ENCODE assay signal across 18 cellular contexts in the genomic region with DNA sequence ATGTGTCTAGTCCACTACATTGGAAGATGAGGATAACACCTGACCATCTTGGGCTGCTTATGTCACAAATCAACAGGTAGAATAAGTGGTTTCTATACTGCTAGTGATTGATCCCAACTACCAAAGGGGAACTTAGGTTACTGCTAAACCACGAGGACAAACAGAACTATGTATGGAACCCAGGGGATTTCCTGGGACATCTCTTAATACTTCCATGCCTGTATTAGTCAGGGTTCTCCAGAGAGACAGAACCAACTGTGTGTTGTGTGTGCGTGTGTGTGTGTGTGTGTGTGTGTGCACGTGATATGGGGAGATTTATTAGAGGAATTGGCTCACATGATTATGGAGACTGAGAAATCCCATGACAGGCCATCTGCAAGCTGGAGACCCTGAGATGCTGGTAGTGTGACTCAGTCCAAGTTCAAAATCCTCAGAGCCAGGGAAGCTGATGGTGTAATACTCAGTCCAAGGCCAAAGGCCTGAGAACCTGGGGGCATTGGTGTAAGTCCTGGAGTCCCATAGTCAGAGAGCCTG. TPM values are rescaled to one million over a fixed set of nuclear protein-coding genes. Genes with fewer than 3 reads are reported as not detected.
DNase-seq lines count a peak whose midpoint lies in the region; ATAC-seq, FAIRE-seq and TF ChIP-seq lines count a peak whose summit lies in the region.
"Had no signal": no experiment of that assay in that cellular context is flagged by ENCODE, and none has a peak within 500 bp of the region (broad histone marks: within the 10 kb centered on the region; RNA-seq: fewer than 3 reads in every experiment).

No MANE protein-coding gene starts in this region.

- H3K9me3 Mint-ChIP-seq in activated CD4-positive, alpha-beta memory T cell treated with anti-CD3 and anti-CD28 coated beads for 36 hours, result no peaks in the 10 kb centered on the region
- H3K9me3 Mint-ChIP-seq: activated naive CD8-positive, alpha-beta T cell treated with anti-CD3 and anti-CD28 coated beads, Interleukin-2, amount 10 ng/mL, durations not matched to agents 7 days and 5 days had no signal

- no peaks in the 10 kb centered on the region for H3K9me3 ChIP-seq in sigmoid colon
- H3K9me3 ChIP-seq: esophagus squamous epithelium, Peyer's patch, testis had no signal

- WGBS in sigmoid colon, 2 donors, result 52 to 74% methylated on average over 3 of the region's 3 CpGs

- POLR2A ChIA-PET in activated CD4-positive, alpha-beta memory T cell treated with anti-CD3 and anti-CD28 coated beads for 36 hours (lab: Charles Lee), result interaction anchor here (0.6 kb wide), 1 partner anchor 43 kb away, joined by 3 read pairs; no protein-coding TSS in a partner anchor

- H3K4me3 Mint-ChIP-seq in activated CD4-positive, alpha-beta memory T cell treated with anti-CD3 and anti-CD28 coated beads for 36 hours, result no peak overlapping the region
- H3K4me3 Mint-ChIP-seq: activated naive CD8-positive, alpha-beta T cell treated with anti-CD3 and anti-CD28 coated beads, Interleukin-2, amount 10 ng/mL, durations not matched to agents 7 days and 5 days had no signal

- intact Hi-C loops in activated CD4-positive, alpha-beta memory T cell treated with anti-CD3 and anti-CD28 coated beads for 36 hours (cut with micrococcal nuclease), result no loop called here
- intact Hi-C loops in sigmoid colon (cut with DNase I), result no loop called here

- TF ChIP-seq POLR2A in sigmoid colon (IDR thresholded peaks at IDR 0.05), result no peak

- no peak for TF ChIP-seq EP300 in sigmoid colon (IDR thresholded peaks at IDR 0.05)

- H3K36me3 Mint-ChIP-seq in activated CD4-positive, alpha-beta memory T cell treated with anti-CD3 and anti-CD28 coated beads for 36 hours, result no peaks in the 10 kb centered on the region
- H3K36me3 Mint-ChIP-seq: activated naive CD8-positive, alpha-beta T cell treated with anti-CD3 and anti-CD28 coated beads, Interleukin-2, amount 10 ng/mL, durations not matched to agents 7 days and 5 days had no signal

- no peaks in the 10 kb centered on the region for H3K4me1 ChIP-seq in sigmoid colon
- H3K4me1 ChIP-seq: Peyer's patch, testis had no signal

- CTCF ChIA-PET in activated CD4-positive, alpha-beta memory T cell treated with anti-CD3 and anti-CD28 coated beads for 36 hours (lab: Charles Lee), result no interaction called here

- no peak overlapping the region for H3K4me3 ChIP-seq in retinal pigment epithelial cell (ENCODE audit: low read length)
- no peak overlapping the region for H3K4me3 ChIP-seq in sigmoid colon
- H3K4me3 ChIP-seq: esophagus squamous epithelium, Peyer's patch, testis had no signal

- ATAC-seq in GM19452 (IDR thresholded peaks at IDR 0.05; ENCODE audit: unreplicated experiment) (no peak), GM18873 (IDR thresholded peaks at IDR 0.05; ENCODE audit: low FRiP score, unreplicated experiment) (no peak)
- ATAC-seq: activated CD4-positive, CD25-positive, alpha-beta regulatory T cell treated with anti-CD3 and anti-CD28 coated beads, Interleukin-2, amount 50 U/mL, for 24 hours had no signal

- no peak for FAIRE-seq in RCC 7860 (lab: Jason Lieb, UNC)

- no peak overlapping the region for H3K27ac Mint-ChIP-seq in activated CD4-positive, alpha-beta memory T cell treated with anti-CD3 and anti-CD28 coated beads for 36 hours
- H3K27ac Mint-ChIP-seq: activated naive CD8-positive, alpha-beta T cell treated with anti-CD3 and anti-CD28 coated beads, Interleukin-2, amount 10 ng/mL, durations not matched to agents 7 days and 5 days had no signal

- peaks cover 3% of the 10 kb centered on the region for H3K4me1 Mint-ChIP-seq in activated CD4-positive, alpha-beta memory T cell treated with anti-CD3 and anti-CD28 coated beads for 36 hours (ENCODE audit: low read depth)

- H3K27ac ChIP-seq in sigmoid colon, result no peak overlapping the region
- H3K27ac ChIP-seq: esophagus squamous epithelium, Peyer's patch, testis had no signal

- no peaks in the 10 kb centered on the region for H3K27me3 ChIP-seq in sigmoid colon
- H3K27me3 ChIP-seq: esophagus squamous epithelium, Peyer's patch, testis had no signal

- DNase-seq in EH (ENCODE audit: low read depth) (peak; percentile 82), RCC 7860 (ENCODE audit: low spot score) (peak; percentile 44), fibroblast of gingiva (ENCODE audit: low read depth) (peak; percentile 71), retinal pigment epithelial cell (ENCODE audit: low read depth) (peak; percentile 66), sigmoid colon (no peak)
- no peak for DNase-seq in activated CD4-positive, alpha-beta memory T cell treated with anti-CD3 and anti-CD28 coated beads for 36 hours
- DNase-seq: activated naive CD8-positive, alpha-beta T cell treated with anti-CD3 and anti-CD28 coated beads, Interleukin-2, amount 10 ng/mL, durations not matched to agents 7 days and 5 days; cortex of kidney; DMS79; esophagus squamous epithelium; KG1; mesendoderm; NCI-H524; Peyer's patch; testis had no signal

- H3K36me3 ChIP-seq in sigmoid colon, result no peaks in the 10 kb centered on the region
- H3K36me3 ChIP-seq: esophagus squamous epithelium, Peyer's patch had no signal

- TF ChIP-seq CTCF in retinal pigment epithelial cell (conservative IDR thresholded peaks at IDR 0.05; ENCODE audit: low read depth, low read length) (no peak), sigmoid colon (IDR thresholded peaks at IDR 0.05) (no peak)

- H3K27me3 Mint-ChIP-seq in activated CD4-positive, alpha-beta memory T cell treated with anti-CD3 and anti-CD28 coated beads for 36 hours, result no peaks in the 10 kb centered on the region
- H3K27me3 Mint-ChIP-seq: activated naive CD8-positive, alpha-beta T cell treated with anti-CD3 and anti-CD28 coated beads, Interleukin-2, amount 10 ng/mL, durations not matched to agents 7 days and 5 days had no signal

RNA-seq across cellular contexts. Expression of gene AFF1, which starts 16.2 kb away (rescaled TPM):
- 10 to 100 TPM; 46.1 to 50.8 TPM for total RNA-seq in activated CD4-positive, alpha-beta memory T cell treated with anti-CD3 and anti-CD28 coated beads for 36 hours
- 100 to 1,000 TPM in 1 of 4 donors, 10 to 100 TPM in 3; 61.7 to 100 (median 85.4) TPM for total RNA-seq in sigmoid colon
- 10 to 100 TPM in 2 of 3 donors, 1 to 10 TPM in 1; 7.2 to 16.6 (median 10.9) TPM for polyA plus RNA-seq in sigmoid colon

RNA-seq across cellular contexts. Expression of gene C4orf36, which starts 26.4 kb away (rescaled TPM):
- under 1 TPM in 1 of 2 experiments, not detected in 1; 0.61 TPM for total RNA-seq in activated CD4-positive, alpha-beta memory T cell treated with anti-CD3 and anti-CD28 coated beads for 36 hours
- under 1 TPM in 1 of 4 donors, not detected in 3; 0.99 TPM for total RNA-seq in sigmoid colon
- 1 to 10 TPM in 1 of 3 donors, under 1 TPM in 1, not detected in 1; 0.35 to 2.1 TPM for polyA plus RNA-seq in sigmoid colon

Comparison
In these comparisons a context has a peak if more than half of its experiments do, and no peak if none do; other contexts are left out.
1. DNase-seq: peak in EH (single experiment), RCC 7860 (single experiment), fibroblast of gingiva (single experiment) and retinal pigment epithelial cell (single experiment); none in activated CD4-positive, alpha-beta memory T cell treated with anti-CD3 and anti-CD28 coated beads for 36 hours (single experiment) and sigmoid colon (single experiment).